In genomic region chr2:138554123-138554522, GRCh38 we compare ENCODE assay signal across 28 cellular contexts.
"Had no signal": no experiment of that assay in that cellular context is flagged by ENCODE, and none has a peak within 500 bp of the region (broad histone marks: within the 10 kb centered on the region; RNA-seq: fewer than 3 reads in every experiment).

No MANE protein-coding gene starts in this region.

- H3K9me3 ChIP-seq: left ventricle myocardium inferior, mucosa of descending colon, pancreas, prostate gland, sigmoid colon, spleen, suprapubic skin, thoracic aorta, tibial artery, upper lobe of right lung had no signal

- H3K4me3 ChIP-seq: left ventricle myocardium inferior, lung, mucosa of descending colon, pancreas, prostate gland, sigmoid colon, spleen, suprapubic skin, thoracic aorta, tibial artery, upper lobe of right lung had no signal

- H3K4me1 ChIP-seq: left ventricle myocardium inferior, pancreas, prostate gland, spleen, suprapubic skin, upper lobe of right lung had no signal

- ATAC-seq: mucosa of descending colon; naive thymus-derived CD4-positive, alpha-beta T cell; natural killer cell treated with Interleukin-12 subunit alpha and Interleukin-12 subunit beta and Interleukin-15 and Interleukin-18, amount 100 ng/mL, for 72 hours; pancreas; right cardiac atrium; stimulated activated effector memory CD8-positive, alpha-beta T cell treated with anti-CD3 and anti-CD28 coated beads, Interleukin-12 subunit alpha, Interleukin-12 subunit beta, amount 100 ng/mL, for 72 hours; upper lobe of right lung had no signal

- H3K4me3 Mint-ChIP-seq: memory B cell; naive thymus-derived CD4-positive, alpha-beta T cell; natural killer cell treated with Interleukin-12 subunit alpha and Interleukin-12 subunit beta and Interleukin-15 and Interleukin-18, amount 100 ng/mL, for 72 hours; stimulated activated effector memory CD8-positive, alpha-beta T cell treated with anti-CD3 and anti-CD28 coated beads, Interleukin-12 subunit alpha, Interleukin-12 subunit beta, amount 100 ng/mL, for 72 hours; stimulated activated naive CD8-positive, alpha-beta T cell treated with anti-CD3 and anti-CD28 coated beads, Interleukin-15, Interleukin-2, amounts not matched to agents 100 ng/mL and 50 ng/mL, for 24 hours had no signal

- H3K9me3 Mint-ChIP-seq: memory B cell; natural killer cell treated with Interleukin-12 subunit alpha and Interleukin-12 subunit beta and Interleukin-15 and Interleukin-18, amount 100 ng/mL, for 72 hours; stimulated activated effector memory CD8-positive, alpha-beta T cell treated with anti-CD3 and anti-CD28 coated beads, Interleukin-12 subunit alpha, Interleukin-12 subunit beta, amount 100 ng/mL, for 72 hours; stimulated activated naive CD8-positive, alpha-beta T cell treated with anti-CD3 and anti-CD28 coated beads, Interleukin-15, Interleukin-2, amounts not matched to agents 100 ng/mL and 50 ng/mL, for 24 hours had no signal

- H3K36me3 ChIP-seq: prostate gland had no signal

- DNase-seq: hypothalamus; islet precursor cell; left ventricle myocardium inferior; midbrain; mucosa of descending colon; naive thymus-derived CD4-positive, alpha-beta T cell; nucleus accumbens; pancreas; posterior cingulate gyrus; retina; right cardiac atrium; sigmoid colon; small intestine; spleen; stimulated activated CD4-positive, alpha-beta T cell treated with anti-CD3 and anti-CD28 coated beads, Interleukin-4, amount 100 ng/mL, for 24 hours; stimulated activated naive CD4-positive, alpha-beta T cell; tibial artery; trophoblast cell; upper lobe of right lung had no signal

- FAIRE-seq: urothelium cell line had no signal

- H3K27me3 Mint-ChIP-seq: memory B cell; naive thymus-derived CD4-positive, alpha-beta T cell; natural killer cell treated with Interleukin-12 subunit alpha and Interleukin-12 subunit beta and Interleukin-15 and Interleukin-18, amount 100 ng/mL, for 72 hours; stimulated activated naive CD8-positive, alpha-beta T cell treated with anti-CD3 and anti-CD28 coated beads, Interleukin-15, Interleukin-2, amounts not matched to agents 100 ng/mL and 50 ng/mL, for 24 hours had no signal

- H3K27me3 ChIP-seq: pancreas, sigmoid colon, spleen, suprapubic skin, tibial artery, upper lobe of right lung had no signal

- H3K27ac ChIP-seq: left ventricle myocardium inferior, pancreas, prostate gland, sigmoid colon, spleen, suprapubic skin, thoracic aorta, tibial artery, upper lobe of right lung had no signal

- H3K27ac Mint-ChIP-seq: memory B cell; naive thymus-derived CD4-positive, alpha-beta T cell; natural killer cell treated with Interleukin-12 subunit alpha and Interleukin-12 subunit beta and Interleukin-15 and Interleukin-18, amount 100 ng/mL, for 72 hours; stimulated activated effector memory CD8-positive, alpha-beta T cell treated with anti-CD3 and anti-CD28 coated beads, Interleukin-12 subunit alpha, Interleukin-12 subunit beta, amount 100 ng/mL, for 72 hours; stimulated activated naive CD8-positive, alpha-beta T cell treated with anti-CD3 and anti-CD28 coated beads, Interleukin-15, Interleukin-2, amounts not matched to agents 100 ng/mL and 50 ng/mL, for 24 hours had no signal
